In the genomic region with DNA sequence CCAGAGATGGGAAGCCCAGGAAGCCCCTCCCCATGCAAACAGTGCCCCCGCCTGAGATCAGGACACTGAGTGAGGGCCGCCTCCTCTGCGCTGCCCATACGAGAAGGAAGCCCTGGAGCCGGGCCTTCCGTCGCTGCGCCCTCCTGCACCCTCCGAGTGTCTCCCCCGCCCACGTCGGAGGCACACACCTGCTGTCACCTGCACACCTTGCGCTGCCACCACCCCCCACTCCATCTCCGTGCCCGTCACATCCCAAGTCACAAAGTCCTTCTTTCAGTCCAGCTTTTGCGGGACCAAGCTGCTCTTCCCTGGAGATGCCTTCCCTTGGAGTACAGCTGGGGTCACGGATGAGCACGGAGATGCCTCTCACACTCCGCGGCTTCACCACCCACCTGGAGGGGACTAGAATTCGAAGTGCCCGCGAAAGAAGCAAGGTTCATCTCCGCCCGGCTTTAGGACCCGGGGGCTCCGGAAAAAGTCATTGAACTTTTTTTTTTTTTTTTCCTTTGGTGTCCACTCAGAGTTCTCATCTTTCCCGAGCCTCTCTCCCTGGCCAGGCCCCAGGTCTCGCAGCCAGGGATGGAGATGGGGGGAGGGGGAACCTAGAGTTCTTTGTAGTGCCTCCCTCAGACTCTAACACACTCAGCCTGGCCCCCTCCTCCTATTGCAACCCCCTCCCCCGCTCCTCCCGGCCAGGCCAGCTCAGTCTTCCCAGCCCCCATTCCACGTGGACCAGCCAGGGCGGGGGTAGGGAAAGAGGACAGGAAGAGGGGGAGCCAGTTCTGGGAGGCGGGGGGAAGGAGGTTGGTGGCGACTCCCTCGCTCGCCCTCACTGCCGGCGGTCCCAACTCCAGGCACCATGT, we compare ENCODE assay signal across 8 cellular contexts. TPM values are rescaled to one million over a fixed set of nuclear protein-coding genes. Genes with fewer than 3 reads are reported as not detected.
DNase-seq lines count a peak whose midpoint lies in the region; ATAC-seq and TF ChIP-seq lines count a peak whose summit lies in the region.

A gene with protein sequence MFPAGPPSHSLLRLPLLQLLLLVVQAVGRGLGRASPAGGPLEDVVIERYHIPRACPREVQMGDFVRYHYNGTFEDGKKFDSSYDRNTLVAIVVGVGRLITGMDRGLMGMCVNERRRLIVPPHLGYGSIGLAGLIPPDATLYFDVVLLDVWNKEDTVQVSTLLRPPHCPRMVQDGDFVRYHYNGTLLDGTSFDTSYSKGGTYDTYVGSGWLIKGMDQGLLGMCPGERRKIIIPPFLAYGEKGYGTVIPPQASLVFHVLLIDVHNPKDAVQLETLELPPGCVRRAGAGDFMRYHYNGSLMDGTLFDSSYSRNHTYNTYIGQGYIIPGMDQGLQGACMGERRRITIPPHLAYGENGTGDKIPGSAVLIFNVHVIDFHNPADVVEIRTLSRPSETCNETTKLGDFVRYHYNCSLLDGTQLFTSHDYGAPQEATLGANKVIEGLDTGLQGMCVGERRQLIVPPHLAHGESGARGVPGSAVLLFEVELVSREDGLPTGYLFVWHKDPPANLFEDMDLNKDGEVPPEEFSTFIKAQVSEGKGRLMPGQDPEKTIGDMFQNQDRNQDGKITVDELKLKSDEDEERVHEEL (plus strand): TSS at position 829 of the 863 bp plus-strand sequence. CDS start 31 bp downstream, at position 860.

- TF ChIP-seq CTCF in GM06990 (IDR thresholded peaks at IDR 0.05; ENCODE audit: insufficient read depth, low read length, poor library complexity, severe bottlenecking) = no peak

- H3K27me3 ChIP-seq in GM06990 (replicated peaks; ENCODE audit: control insufficient read depth, insufficient read depth, low read length) = no peaks in the 10 kb centered on the region; the same call in 1 of the 2 replicates
- H3K27me3 ChIP-seq in iPS DF 6.9 (ENCODE audit: control insufficient read depth, insufficient read depth, low read length) = no peaks in the 10 kb centered on the region

- no peak for ATAC-seq in HG02840 (IDR thresholded peaks at IDR 0.05; ENCODE audit: low FRiP score, unreplicated experiment)

- DNase-seq in GM06990 (ENCODE audit: extremely low read depth, insufficient read length) (no peak), SW 1271 (lab: John Stamatoyannopoulos, UW) (peak; percentile 84 to 85), brain pericyte (ENCODE audit: low read depth, low spot score) (peak; percentile 77), iPS DF 6.9 (ENCODE audit: low read depth, low spot score) (peak; percentile 70), renal cortical epithelial cell (ENCODE audit: low read depth) (peak; percentile 62), NK-92 (lab: John Stamatoyannopoulos, UW; ENCODE audit: unreplicated experiment) (no peak)

- TF ChIP-seq RAD21 in Ishikawa (IDR thresholded peaks at IDR 0.05; ENCODE audit: low read depth) = no peak

- H3K36me3 ChIP-seq in GM06990 (ENCODE audit: control insufficient read depth, insufficient read depth, low read length) = no peaks in the 10 kb centered on the region
- 0 out of 2 replicates have a peak, but pooled peaks cover 3% of the 10 kb centered on the region for H3K36me3 ChIP-seq in iPS DF 6.9 (ENCODE audit: control insufficient read depth, insufficient read depth, low read length)

- peak within 1 kb of the TSS; percentile 62 for H3K4me3 ChIP-seq in GM06990 (replicated peaks; ENCODE audit: low read depth, low read length)
- peak within 1 kb of the TSS; percentile 85; the same call in 1 of the 2 replicates for H3K4me3 ChIP-seq in iPS DF 6.9 (ENCODE audit: low read length)

- no peak for TF ChIP-seq EP300 in Ishikawa (IDR thresholded peaks at IDR 0.05; ENCODE audit: borderline replicate concordance)

- WGBS in iPS DF 6.9 (ENCODE audit: insufficient coverage, insufficient read length) = no CpG with 5 or more reads among the region's 39 CpGs

- H3K4me1 ChIP-seq in iPS DF 6.9 (ENCODE audit: control insufficient read depth, insufficient read depth, low read length) = no peaks in the 10 kb centered on the region

- no peak within 1 kb of the TSS for H3K27ac ChIP-seq in iPS DF 6.9 (ENCODE audit: low read length)

- no peaks in the 10 kb centered on the region for H3K9me3 ChIP-seq in iPS DF 6.9 (ENCODE audit: control insufficient read depth, insufficient read depth, low read length)

TF ChIP-seq in Ishikawa, 13 proteins besides CTCF, POLR2A, EP300 and RAD21:
- peak; percentile 2; the same call in 1 of the 2 replicates for TF ChIP-seq NFIC (IDR thresholded peaks at IDR 0.05)
- peak; percentile 58; the same call in 1 of the 2 replicates for TF ChIP-seq TCF12 (IDR thresholded peaks at IDR 0.05; ENCODE audit: low read depth)
- no peak for TF ChIP-seq CEBPB (IDR thresholded peaks at IDR 0.05)
- TF ChIP-seq, protein P1, sequence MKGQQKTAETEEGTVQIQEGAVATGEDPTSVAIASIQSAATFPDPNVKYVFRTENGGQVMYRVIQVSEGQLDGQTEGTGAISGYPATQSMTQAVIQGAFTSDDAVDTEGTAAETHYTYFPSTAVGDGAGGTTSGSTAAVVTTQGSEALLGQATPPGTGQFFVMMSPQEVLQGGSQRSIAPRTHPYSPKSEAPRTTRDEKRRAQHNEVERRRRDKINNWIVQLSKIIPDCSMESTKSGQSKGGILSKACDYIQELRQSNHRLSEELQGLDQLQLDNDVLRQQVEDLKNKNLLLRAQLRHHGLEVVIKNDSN (IDR thresholded peaks at IDR 0.05) = peak; percentile 45; the same call in 1 of the 2 replicates
- 0 out of 2 replicates have a peak, but pooled peaks have one; percentile 14 for TF ChIP-seq YY1 (IDR thresholded peaks at IDR 0.05; ENCODE audit: low read depth)
- TF ChIP-seq EGR1 (IDR thresholded peaks at IDR 0.05) = 0 out of 2 replicates have a peak, but pooled peaks have one; percentile 20
- TF ChIP-seq FOXM1 (IDR thresholded peaks at IDR 0.05; ENCODE audit: borderline replicate concordance, low read depth) = no peak
- TF ChIP-seq, protein P2, sequence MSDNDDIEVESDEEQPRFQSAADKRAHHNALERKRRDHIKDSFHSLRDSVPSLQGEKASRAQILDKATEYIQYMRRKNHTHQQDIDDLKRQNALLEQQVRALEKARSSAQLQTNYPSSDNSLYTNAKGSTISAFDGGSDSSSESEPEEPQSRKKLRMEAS (IDR thresholded peaks at IDR 0.05) = peak; percentile 96

RNA-seq across cellular contexts. Expression of the gene that starts here (rescaled TPM):
- 40.8 and 148 TPM in 2 replicates for total RNA-seq in renal cortical epithelial cell

Comparison
In these comparisons a context has a peak if more than half of its experiments do, and no peak if none do; other contexts are left out.
1. DNase-seq: peak in SW 1271 (2 of 2), brain pericyte (single experiment), iPS DF 6.9 (single experiment) and renal cortical epithelial cell (single experiment); none in GM06990 (single experiment) and NK-92 (single experiment).